In genomic region chr20:53767206-53767924, GRCh38 we compare ENCODE assay signal across 14 cellular contexts.
DNase-seq lines count a peak whose midpoint lies in the region; ATAC-seq and TF ChIP-seq lines count a peak whose summit lies in the region.
"Had no signal": no experiment of that assay in that cellular context is flagged by ENCODE, and none has a peak within 500 bp of the region (broad histone marks: within the 10 kb centered on the region; RNA-seq: fewer than 3 reads in every experiment).

No MANE protein-coding gene starts in this region.

- no peak overlapping the region for H3K27ac ChIP-seq in SK-N-SH (ENCODE audit: low read depth in 2 of 2, low read length in 1 of 2)
- H3K27ac ChIP-seq: left ventricle myocardium inferior, SJSA1, spleen had no signal

- H3K36me3 Mint-ChIP-seq in naive B cell, result no peaks in the 10 kb centered on the region

- DNase-seq in SK-N-SH (no peak), OCI-M1 (lab: John Stamatoyannopoulos, UW) (peak; percentile 73), naive B cell (no peak), NCI-H1048 (lab: John Stamatoyannopoulos, UW) (no peak), C1 segment of cervical spinal cord (lab: John Stamatoyannopoulos, UW) (no peak), SKM-1 treated with dmso at 0.1 percent for 144 hours (lab: John Stamatoyannopoulos, UW; ENCODE audit: unreplicated experiment) (no peak)
- DNase-seq: activated gamma-delta T cell treated with Interleukin-2 at 50 U/mL for 16 hours, left ventricle myocardium inferior, NCI-H1092, NCI-H524, spleen had no signal

- H3K9me2 ChIP-seq in SK-N-SH, result no peaks in the 10 kb centered on the region

- no peaks in the 10 kb centered on the region for H3K79me2 ChIP-seq in SK-N-SH (ENCODE audit: insufficient read depth)

- TF ChIP-seq CTCF in SK-N-SH (IDR thresholded peaks at IDR 0.05), result no peak

- no peak for ATAC-seq in SK-N-SH treated with all-trans-retinoic acid at 6 μM for 48 hours
- peak; percentile 63 for ATAC-seq in GM21515 (IDR thresholded peaks at IDR 0.05; ENCODE audit: unreplicated experiment)
- peak; percentile 59 to 62 for ATAC-seq in naive B cell (ENCODE audit: low read depth in 2 of 2)

- no peak overlapping the region for H3K4me2 ChIP-seq in SK-N-SH

- H3K27ac Mint-ChIP-seq in naive B cell, result peak overlapping the region in 3 of 6 donors; percentile 47 to 72 (median 61)

- peak overlapping the region; percentile 45 for H2AFZ ChIP-seq in SK-N-SH (ENCODE audit: low read depth)

- H3K4me3 Mint-ChIP-seq in naive B cell, result peak overlapping the region in 2 of 8 donors; percentile 24 to 59

- H3K4me1 Mint-ChIP-seq in naive B cell, result peaks cover 6 to 20% (median 9%) of the 10 kb centered on the region in 3 donors

- H3K4me3 ChIP-seq in SK-N-SH (ENCODE audit: low read depth in 2 of 2, low read length in 1 of 2), result no peak overlapping the region
- H3K4me3 ChIP-seq: left ventricle myocardium inferior, SJSA1, spleen had no signal

- no peaks in the 10 kb centered on the region for H4K20me1 ChIP-seq in SK-N-SH (ENCODE audit: insufficient read depth)

- peaks cover 0 to 9% of the 10 kb centered on the region in 2 experiments; a peak in 1 of 4 replicates for H3K4me1 ChIP-seq in SK-N-SH (ENCODE audit: control insufficient read depth in 1 of 2, insufficient read depth in 2 of 2, low read depth in 1 of 2, low read length in 1 of 2)
- H3K4me1 ChIP-seq: left ventricle myocardium inferior had no signal

- CTCF ChIA-PET in SK-N-SH (lab: Yijun Ruan, JAX), result no interaction called here

- H3K27me3 Mint-ChIP-seq in naive B cell, result no peaks in the 10 kb centered on the region

- TF ChIP-seq RAD21 in SK-N-SH (IDR thresholded peaks at IDR 0.05; ENCODE audit: low read length), result no peak

- H3K9me3 Mint-ChIP-seq in naive B cell, result no peaks in the 10 kb centered on the region

- H3K36me3 ChIP-seq in SK-N-SH (replicated peaks in 1 of 2; ENCODE audit: control insufficient read depth in 1 of 2, insufficient read depth in 2 of 2, low read length in 1 of 2), result no peaks in the 10 kb centered on the region
- H3K36me3 ChIP-seq: left ventricle myocardium inferior, SJSA1, spleen had no signal

- 96% methylated on average over 6 of the region's 6 CpGs for WGBS in SK-N-SH (ENCODE audit: low lambda C conversion rate)

- no peaks in the 10 kb centered on the region for H3K9me3 ChIP-seq in SK-N-SH
- H3K9me3 ChIP-seq: left ventricle myocardium inferior, SJSA1, spleen had no signal

- no peaks in the 10 kb centered on the region for H3K27me3 ChIP-seq in SK-N-SH (ENCODE audit: insufficient read depth)
- H3K27me3 ChIP-seq: SJSA1, spleen had no signal

- H3K9ac ChIP-seq in SK-N-SH, result no peak overlapping the region

- TF ChIP-seq EP300 in SK-N-SH (IDR thresholded peaks at IDR 0.05; ENCODE audit: borderline replicate concordance in 1 of 2, low read depth in 1 of 2, low read length in 1 of 2), result no peak

- peaks cover 3% of the 10 kb centered on the region for H3F3A ChIP-seq in SK-N-SH (replicated peaks; ENCODE audit: insufficient read depth)

- POLR2A ChIA-PET in SK-N-SH (lab: Yijun Ruan, JAX), result no interaction called here

TF ChIP-seq in SK-N-SH, 30 proteins besides CTCF, POLR2A, EP300 and RAD21:
- TF ChIP-seq TCF12 (IDR thresholded peaks at IDR 0.05) (no peak), YY1 (IDR thresholded peaks at IDR 0.05; ENCODE audit: low read depth) (no peak), GABPA (IDR thresholded peaks at IDR 0.05; ENCODE audit: low read depth) (no peak), NRF1 (IDR thresholded peaks at IDR 0.05; ENCODE audit: low read depth, low read length) (no peak), FOSL2 (IDR thresholded peaks at IDR 0.05; ENCODE audit: borderline replicate concordance, low read depth) (no peak), EZH2phosphoT487 (IDR thresholded peaks at IDR 0.05; ENCODE audit: borderline replicate concordance, low read depth) (no peak)

TF ChIP-seq in SK-N-SH treated with all-trans-retinoic acid at 6 μM for 48 hours, 23 proteins besides CTCF, POLR2A, EP300 and RAD21:
- TF ChIP-seq SNAI2 (CRISPR knock-in tag; IDR thresholded peaks at IDR 0.05) (no peak), CSRNP3 (CRISPR knock-in tag; IDR thresholded peaks at IDR 0.05) (no peak), ZFP3 (CRISPR knock-in tag; IDR thresholded peaks at IDR 0.05) (no peak), ISL1 (CRISPR knock-in tag; IDR thresholded peaks at IDR 0.05) (no peak), OSR1 (CRISPR knock-in tag; IDR thresholded peaks at IDR 0.05) (no peak), TCF4 (CRISPR knock-in tag; IDR thresholded peaks at IDR 0.05; ENCODE audit: borderline replicate concordance) (no peak), ESRRG (CRISPR knock-in tag; IDR thresholded peaks at IDR 0.05) (no peak), CREB5 (CRISPR knock-in tag; IDR thresholded peaks at IDR 0.05; ENCODE audit: low read depth) (no peak), ZNF70 (CRISPR knock-in tag; IDR thresholded peaks at IDR 0.05) (no peak), CSDC2 (CRISPR knock-in tag; IDR thresholded peaks at IDR 0.05) (no peak), PATZ1 (CRISPR knock-in tag; IDR thresholded peaks at IDR 0.05; ENCODE audit: borderline replicate concordance) (no peak), ZNF8 (CRISPR knock-in tag; IDR thresholded peaks at IDR 0.05) (no peak), ZFP30 (CRISPR knock-in tag; IDR thresholded peaks at IDR 0.05) (no peak), TOX (CRISPR knock-in tag; IDR thresholded peaks at IDR 0.05; ENCODE audit: borderline replicate concordance) (no peak), ZNF565 (CRISPR knock-in tag; conservative IDR thresholded peaks at IDR 0.05; ENCODE audit: low read depth) (no peak), TSHZ2 (CRISPR knock-in tag; IDR thresholded peaks at IDR 0.05) (no peak)
